Comparison of ENCODE assay signal across 10 cellular contexts in the genomic region with DNA sequence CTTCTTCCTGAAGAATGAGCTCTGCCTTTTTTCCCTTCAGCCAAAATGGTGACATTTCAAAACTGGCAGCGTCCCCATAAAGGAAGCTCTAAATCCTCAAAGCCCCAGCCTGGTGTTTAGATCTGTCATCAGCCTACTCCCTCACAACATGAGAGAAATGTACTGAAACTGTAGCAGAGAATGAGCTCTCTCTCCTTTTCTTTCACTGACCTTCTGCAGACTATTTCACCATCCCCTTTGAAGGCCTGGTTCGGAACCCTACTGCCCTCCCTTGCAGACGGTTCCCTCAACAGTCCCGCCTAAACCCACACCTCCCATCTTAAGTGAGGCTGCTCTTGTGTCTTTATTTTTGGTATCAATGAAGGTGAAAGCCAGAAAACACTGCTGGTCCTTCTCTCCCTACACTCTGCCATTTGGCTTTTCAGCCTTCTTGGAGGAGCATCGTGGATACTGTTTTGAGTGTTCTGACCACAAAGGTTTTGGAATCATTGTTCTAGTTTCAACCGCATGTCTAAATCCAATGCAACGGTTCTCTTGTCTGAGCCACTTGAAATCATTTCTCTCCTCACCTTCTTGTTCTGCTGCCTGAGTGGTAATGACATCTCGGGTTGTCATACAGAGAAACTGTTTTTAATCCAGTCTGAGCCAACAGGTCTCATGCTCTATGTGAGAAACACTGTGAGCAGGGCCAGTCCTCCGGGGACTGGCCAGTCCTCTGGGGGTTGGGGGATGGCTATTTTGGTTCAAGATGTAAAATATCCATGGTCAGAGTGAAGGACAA. TPM values are rescaled to one million over a fixed set of nuclear protein-coding genes. Genes with fewer than 3 reads are reported as not detected.
DNase-seq lines count a peak whose midpoint lies in the region; ATAC-seq and TF ChIP-seq lines count a peak whose summit lies in the region.
"Had no signal": no experiment of that assay in that cellular context is flagged by ENCODE, and none has a peak within 500 bp of the region (broad histone marks: within the 10 kb centered on the region; RNA-seq: fewer than 3 reads in every experiment).

No MANE protein-coding gene starts in this region.

- CTCF ChIA-PET in activated CD8-positive, alpha-beta T cell treated with anti-CD3 and anti-CD28 coated beads for 36 hours (lab: Charles Lee), result interaction anchor here (1.0 to 3.9 kb wide), 4 partner anchors 13 to 104 kb away, joined by 3 to 27 read pairs (median 4); no protein-coding TSS in a partner anchor

- POLR2A ChIA-PET in activated CD8-positive, alpha-beta T cell treated with anti-CD3 and anti-CD28 coated beads for 36 hours (lab: Charles Lee), result interaction anchor here (0.8 to 55.7 kb wide), 5 partner anchors 34 to 76 kb away, joined by 3 to 1980 read pairs (median 4); a partner anchor contains a TSS

- peaks cover 82% of the 10 kb centered on the region for H3K4me1 Mint-ChIP-seq in activated CD8-positive, alpha-beta T cell treated with anti-CD3 and anti-CD28 coated beads for 36 hours (ENCODE audit: low read depth)
- H3K4me1 Mint-ChIP-seq in stimulated activated naive CD8-positive, alpha-beta T cell treated with anti-CD3 and anti-CD28 coated beads, Interleukin-15, amount 100 ng/mL, for 72 hours, result peaks cover 87% of the 10 kb centered on the region

- DNase-seq in Right ventricle myocardium inferior (ENCODE audit: missing footprints), result no peak
- no peak for DNase-seq in cardiac septum (ENCODE audit: low spot score)
- DNase-seq in activated CD8-positive, alpha-beta T cell treated with anti-CD3 and anti-CD28 coated beads for 36 hours, result peak; percentile 56
- peak; percentile 44 to 70 for DNase-seq in stimulated activated naive CD8-positive, alpha-beta T cell treated with anti-CD3 and anti-CD28 coated beads, Interleukin-15, amount 100 ng/mL, for 72 hours
- no peak for DNase-seq in effector CD4-positive, alpha-beta T cell
- DNase-seq in DMS53 (lab: John Stamatoyannopoulos, UW), result no peak
- DNase-seq in NCI-H2081 (lab: John Stamatoyannopoulos, UW), result no peak

- intact Hi-C loops in Right ventricle myocardium inferior (cut with DNase I) (no loop called here), cardiac septum (cut with DNase I) (no loop called here)
- intact Hi-C loops in activated CD8-positive, alpha-beta T cell treated with anti-CD3 and anti-CD28 coated beads for 36 hours (cut with micrococcal nuclease), result loop anchor here (5.0 kb wide), 2 partner anchors 53 to 67 kb away; no protein-coding TSS in a partner anchor

- no peak for TF ChIP-seq CTCF in activated CD8-positive, alpha-beta T cell treated with anti-CD3 and anti-CD28 coated beads for 36 hours (IDR thresholded peaks at IDR 0.05)

- ATAC-seq in Right ventricle myocardium inferior (peak; percentile 67), HG02885 (IDR thresholded peaks at IDR 0.05; ENCODE audit: poor library complexity, unreplicated experiment) (peak; percentile 63)
- peak; percentile 42 for ATAC-seq in activated CD8-positive, alpha-beta T cell treated with anti-CD3 and anti-CD28 coated beads for 36 hours
- peak; percentile 66 for ATAC-seq in stimulated activated naive CD8-positive, alpha-beta T cell treated with anti-CD3 and anti-CD28 coated beads, Interleukin-15, amount 100 ng/mL, for 72 hours

- H3K9me3 Mint-ChIP-seq in activated CD8-positive, alpha-beta T cell treated with anti-CD3 and anti-CD28 coated beads for 36 hours, result no peaks in the 10 kb centered on the region
- no peaks in the 10 kb centered on the region for H3K9me3 Mint-ChIP-seq in stimulated activated naive CD8-positive, alpha-beta T cell treated with anti-CD3 and anti-CD28 coated beads, Interleukin-15, amount 100 ng/mL, for 72 hours

- H3K36me3 Mint-ChIP-seq in activated CD8-positive, alpha-beta T cell treated with anti-CD3 and anti-CD28 coated beads for 36 hours (ENCODE audit: low read depth), result peaks cover 93% of the 10 kb centered on the region

- peak overlapping the region; percentile 92 for H3K27ac Mint-ChIP-seq in activated CD8-positive, alpha-beta T cell treated with anti-CD3 and anti-CD28 coated beads for 36 hours
- peak overlapping the region; percentile 95 to 97 for H3K27ac Mint-ChIP-seq in stimulated activated naive CD8-positive, alpha-beta T cell treated with anti-CD3 and anti-CD28 coated beads, Interleukin-15, amount 100 ng/mL, for 72 hours
- H3K27ac Mint-ChIP-seq: B cell had no signal

- H3K27me3 Mint-ChIP-seq in activated CD8-positive, alpha-beta T cell treated with anti-CD3 and anti-CD28 coated beads for 36 hours, result no peaks in the 10 kb centered on the region
- no peaks in the 10 kb centered on the region for H3K27me3 Mint-ChIP-seq in stimulated activated naive CD8-positive, alpha-beta T cell treated with anti-CD3 and anti-CD28 coated beads, Interleukin-15, amount 100 ng/mL, for 72 hours
- H3K27me3 Mint-ChIP-seq: B cell had no signal

- H3K4me3 Mint-ChIP-seq in activated CD8-positive, alpha-beta T cell treated with anti-CD3 and anti-CD28 coated beads for 36 hours, result peak overlapping the region; percentile 49
- peak overlapping the region; percentile 67 to 70 for H3K4me3 Mint-ChIP-seq in stimulated activated naive CD8-positive, alpha-beta T cell treated with anti-CD3 and anti-CD28 coated beads, Interleukin-15, amount 100 ng/mL, for 72 hours
- H3K4me3 Mint-ChIP-seq: B cell had no signal

RNA-seq across cellular contexts. Expression of a gene that starts 39.0 kb away (rescaled TPM):
- 0.51 TPM for total RNA-seq in Right ventricle myocardium inferior
- total RNA-seq in cardiac septum, result 0.43 TPM
- 100 to 1,000 TPM; 229 to 236 TPM for total RNA-seq in activated CD8-positive, alpha-beta T cell treated with anti-CD3 and anti-CD28 coated beads for 36 hours
- total RNA-seq: SJSA1 had no signal

RNA-seq across cellular contexts. Expression of a gene that starts 46.2 kb away (rescaled TPM):
- total RNA-seq in Right ventricle myocardium inferior, result 29.6 TPM
- total RNA-seq in cardiac septum, result 23.1 TPM
- total RNA-seq in activated CD8-positive, alpha-beta T cell treated with anti-CD3 and anti-CD28 coated beads for 36 hours, result 100 to 1,000 TPM; 350 to 351 TPM

RNA-seq across cellular contexts. Expression of a gene that starts 53.6 kb away (rescaled TPM):
- not detected for total RNA-seq in Right ventricle myocardium inferior
- not detected for total RNA-seq in cardiac septum
- 1 to 10 TPM in 1 of 2 experiments, under 1 TPM in 1; 0.77 to 1.1 TPM for total RNA-seq in activated CD8-positive, alpha-beta T cell treated with anti-CD3 and anti-CD28 coated beads for 36 hours
- total RNA-seq: B cell, SJSA1 had no signal

Comparison
In these comparisons a context has a peak if more than half of its experiments do, and no peak if none do; other contexts are left out.
1. DNase-seq: peak in activated CD8-positive, alpha-beta T cell treated with anti-CD3 and anti-CD28 coated beads for 36 hours (single experiment) and stimulated activated naive CD8-positive, alpha-beta T cell treated with anti-CD3 and anti-CD28 coated beads, Interleukin-15, amount 100 ng/mL, for 72 hours (2 of 2); none in Right ventricle myocardium inferior (single experiment), cardiac septum (single experiment), effector CD4-positive, alpha-beta T cell (single experiment), DMS53 (single experiment) and NCI-H2081 (0 of 2).
2. RNA of a gene that starts 39.0 kb away (total RNA-seq): 229 to 236 TPM in activated CD8-positive, alpha-beta T cell treated with anti-CD3 and anti-CD28 coated beads for 36 hours; 0.51 TPM in Right ventricle myocardium inferior (single experiment) and 0.43 TPM in cardiac septum (single experiment); every median in the first group is over 100 times any median in the second.
3. RNA of a gene that starts 46.2 kb away (total RNA-seq): 350 to 351 TPM in activated CD8-positive, alpha-beta T cell treated with anti-CD3 and anti-CD28 coated beads for 36 hours; 29.6 TPM in Right ventricle myocardium inferior (single experiment) and 23.1 TPM in cardiac septum (single experiment); every median in the first group is over 10 times any median in the second.
4. Peak in every context shown above with its lines, with median percentiles within 50 percentile points of each other: ATAC-seq.